Comparison of ENCODE assay signal across 9 cellular contexts in genomic region chr3:66036586-66037061, GRCh38. TPM values are rescaled to one million over a fixed set of nuclear protein-coding genes. Genes with fewer than 3 reads are reported as not detected.
DNase-seq lines count a peak whose midpoint lies in the region; TF ChIP-seq lines count a peak whose summit lies in the region.
"Had no signal": no experiment of that assay in that cellular context is flagged by ENCODE, and none has a peak within 500 bp of the region (broad histone marks: within the 10 kb centered on the region; RNA-seq: fewer than 3 reads in every experiment).

No MANE protein-coding gene starts in this region.

- no peaks in the 10 kb centered on the region for H3K9me3 ChIP-seq in smooth muscle cell (replicated peaks; ENCODE audit: low read depth)

- no peaks in the 10 kb centered on the region for H3K9me3 Mint-ChIP-seq in MCF 10A (ENCODE audit: unreplicated experiment)
- H3K9me3 Mint-ChIP-seq: activated naive CD4-positive, alpha-beta T cell treated with anti-CD3 and anti-CD28 coated beads, Interleukin-2, amount 50 U/mL, for 24 hours had no signal

- TF ChIP-seq CTCF in HFF-Myc (IDR thresholded peaks at IDR 0.05; ENCODE audit: low read depth, low read length, missing control alignments) (no peak), MCF 10A (IDR thresholded peaks at IDR 0.05; ENCODE audit: unreplicated experiment) (no peak), smooth muscle cell (IDR thresholded peaks at IDR 0.05; ENCODE audit: borderline replicate concordance, insufficient read depth, poor library complexity, severe bottlenecking) (no peak)

- no peaks in the 10 kb centered on the region for H3K36me3 ChIP-seq in smooth muscle cell (ENCODE audit: low read depth)

- H3K4me3 Mint-ChIP-seq in MCF 10A (ENCODE audit: unreplicated experiment): peak overlapping the region; percentile 91
- H3K4me3 Mint-ChIP-seq: activated naive CD4-positive, alpha-beta T cell treated with anti-CD3 and anti-CD28 coated beads, Interleukin-2, amount 50 U/mL, for 24 hours had no signal

- H3K27ac Mint-ChIP-seq in MCF 10A (ENCODE audit: low read depth, unreplicated experiment): no peak overlapping the region
- H3K27ac Mint-ChIP-seq: activated naive CD4-positive, alpha-beta T cell treated with anti-CD3 and anti-CD28 coated beads, Interleukin-2, amount 50 U/mL, for 24 hours had no signal

- H3K36me3 Mint-ChIP-seq in MCF 10A (ENCODE audit: insufficient read depth, unreplicated experiment): no peaks in the 10 kb centered on the region
- H3K36me3 Mint-ChIP-seq: activated naive CD4-positive, alpha-beta T cell treated with anti-CD3 and anti-CD28 coated beads, Interleukin-2, amount 50 U/mL, for 24 hours had no signal

- CTCF ChIA-PET in MCF 10A (lab: Yijun Ruan, JAX): interaction anchor here (0.6 to 3.6 kb wide), 20 partner anchors 9 to 1507 kb away, joined by 3 to 29 read pairs (median 4); no protein-coding TSS in a partner anchor

- H2AFZ ChIP-seq in smooth muscle cell (ENCODE audit: low read depth): no peak overlapping the region

- H3K79me2 ChIP-seq in smooth muscle cell (ENCODE audit: low read depth): peaks cover 51% of the 10 kb centered on the region

- peak overlapping the region; percentile 32 for H3K27ac ChIP-seq in smooth muscle cell (ENCODE audit: low read depth)

- DNase-seq in HFF-Myc (ENCODE audit: extremely low read depth, low read depth) (no peak), MCF 10A (ENCODE audit: unreplicated experiment) (no peak), islet precursor cell (peak; percentile 86), smooth muscle cell (lab: John Stamatoyannopoulos, UW; ENCODE audit: unreplicated experiment) (no peak), HuH-7.5 (ENCODE audit: low spot score) (no peak), NCI-H146 treated with DMSO at 0.1 percent for 48 hours (lab: John Stamatoyannopoulos, UW; ENCODE audit: unreplicated experiment) (no peak), NCI-H2196 (lab: John Stamatoyannopoulos, UW; ENCODE audit: unreplicated experiment) (no peak)
- DNase-seq in stimulated activated CD8-positive, alpha-beta memory T cell treated with anti-CD3 and anti-CD28 coated beads, Interleukin-4, amount 100 ng/mL, for 48 hours: no peak

- H3K9ac ChIP-seq in smooth muscle cell (ENCODE audit: low read depth): no peak overlapping the region

- peaks cover 12% of the 10 kb centered on the region for H3F3A ChIP-seq in smooth muscle cell (ENCODE audit: low read depth)

- H3K27me3 ChIP-seq in smooth muscle cell (ENCODE audit: low read depth): no peaks in the 10 kb centered on the region

- intact Hi-C loops in MCF 10A (cut with micrococcal nuclease): loop anchor here (5.0 kb wide), 2 partner anchors 74 to 124 kb away; no protein-coding TSS in a partner anchor

- peak overlapping the region; percentile 92 for H3K4me2 ChIP-seq in smooth muscle cell

- peaks cover 7% of the 10 kb centered on the region for H3K27me3 Mint-ChIP-seq in MCF 10A (ENCODE audit: insufficient read depth, unreplicated experiment)

- H3K4me1 ChIP-seq in smooth muscle cell (ENCODE audit: low read depth): peaks cover 24% of the 10 kb centered on the region

- H3K4me3 ChIP-seq in HFF-Myc (replicated peaks; ENCODE audit: low read depth, low read length) (peak overlapping the region; percentile 89), smooth muscle cell (peak overlapping the region; percentile 91)

- H4K20me1 ChIP-seq in smooth muscle cell (ENCODE audit: low read depth): peaks cover 46% of the 10 kb centered on the region

- BruUV-seq in MCF 10A (replicated peaks; lab: Mats Ljungman, UMichigan): no TSS peak

- POLR2A ChIA-PET in MCF 10A (lab: Yijun Ruan, JAX): interaction anchor here (0.9 to 2.9 kb wide), 9 partner anchors 11 to 185 kb away, joined by 3 to 14 read pairs (median 4); partner anchors contain the start of gene SLC25A26

- H3K4me1 Mint-ChIP-seq in MCF 10A (ENCODE audit: insufficient read depth, unreplicated experiment): peaks cover 25% of the 10 kb centered on the region

- WGBS in smooth muscle cell (ENCODE audit: low lambda C conversion rate): 35% methylated on average over 8 of the region's 8 CpGs

RNA-seq across cellular contexts. Expression of gene MAGI1, which starts 2.1 kb away (rescaled TPM):
- 6.2 and 6.3 TPM in 2 replicates for total RNA-seq in MCF 10A (2022)
- 18.3 and 23.3 TPM in 2 replicates for total RNA-seq in smooth muscle cell
- 9.9 and 11.4 TPM in 2 replicates for polyA plus RNA-seq in smooth muscle cell
